Comparison of ENCODE assay signal across 24 cellular contexts in the genomic region with DNA sequence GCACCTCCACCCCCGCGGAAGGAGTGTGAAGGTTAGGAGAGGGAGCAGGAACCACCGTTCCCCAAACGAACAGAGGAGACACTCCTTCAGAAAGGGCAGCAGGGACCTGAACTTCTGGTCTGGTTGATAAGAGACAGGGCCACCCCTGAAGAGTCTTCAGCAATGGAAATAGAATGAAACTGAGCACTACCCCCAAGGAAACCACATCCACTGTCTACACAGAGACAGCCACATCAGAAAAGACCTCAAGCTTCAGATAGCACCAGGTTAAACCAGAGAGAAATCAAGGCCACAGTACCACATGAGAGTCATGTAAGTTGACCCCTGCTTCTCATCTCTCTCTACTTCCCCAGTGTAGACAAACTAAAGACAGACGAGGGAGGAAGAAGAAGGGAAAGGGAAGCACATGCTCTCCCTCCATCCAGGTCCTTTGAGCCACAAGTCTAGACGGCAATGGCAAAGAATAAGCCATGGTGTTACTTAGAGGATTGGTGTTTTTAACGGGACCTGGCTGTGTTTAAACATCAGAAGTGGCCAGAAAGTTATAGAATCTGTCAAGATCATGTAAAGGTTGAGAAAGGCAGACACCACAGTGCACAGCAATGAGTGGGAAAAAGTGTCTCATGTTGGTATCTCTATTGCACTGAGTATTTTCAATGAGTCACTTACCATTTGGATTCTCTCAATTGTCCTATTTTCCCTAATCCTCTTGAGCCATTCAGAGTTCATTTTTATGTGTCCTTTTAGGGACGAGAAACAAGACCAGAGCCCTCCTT. TPM values are rescaled to one million over a fixed set of nuclear protein-coding genes. Genes with fewer than 3 reads are reported as not detected.
DNase-seq lines count a peak whose midpoint lies in the region; ATAC-seq and TF ChIP-seq lines count a peak whose summit lies in the region.
"Had no signal": no experiment of that assay in that cellular context is flagged by ENCODE, and none has a peak within 500 bp of the region (broad histone marks: within the 10 kb centered on the region; RNA-seq: fewer than 3 reads in every experiment).

No MANE protein-coding gene starts in this region.

- no peak overlapping the region for H3K27ac Mint-ChIP-seq in CD8-positive, alpha-beta T cell
- peak overlapping the region; percentile 56 for H3K27ac Mint-ChIP-seq in activated T-helper 17 cell treated with anti-CD3 and anti-CD28 coated beads, Interleukin-2, amount 50 U/mL, for 72 hours
- peak overlapping the region; percentile 72 for H3K27ac Mint-ChIP-seq in neural progenitor cell
- H3K27ac Mint-ChIP-seq: activated naive CD8-positive, alpha-beta T cell; progenitor cell of endocrine pancreas had no signal

- ATAC-seq in CD8-positive, alpha-beta T cell: peak; percentile 36
- peak; percentile 86 for ATAC-seq in activated T-helper 17 cell treated with anti-CD3 and anti-CD28 coated beads, Interleukin-2, amount 50 U/mL, for 72 hours (replicated peaks)
- ATAC-seq: HCT116, HepG2, lower lobe of right lung, sciatic nerve, SK-N-SH treated with all-trans-retinoic acid at 6 μM for 48 hours had no signal

- H3K9me3 Mint-ChIP-seq in CD8-positive, alpha-beta T cell: no peaks in the 10 kb centered on the region
- no peaks in the 10 kb centered on the region for H3K9me3 Mint-ChIP-seq in activated T-helper 17 cell treated with anti-CD3 and anti-CD28 coated beads, Interleukin-2, amount 50 U/mL, for 72 hours
- peaks cover 2% of the 10 kb centered on the region for H3K9me3 Mint-ChIP-seq in neural progenitor cell

- CTCF ChIA-PET in CD8-positive, alpha-beta T cell (lab: Charles Lee): no interaction called here

- peaks cover 16% of the 10 kb centered on the region for H3K4me1 Mint-ChIP-seq in CD8-positive, alpha-beta T cell (ENCODE audit: low read depth)
- H3K4me1 Mint-ChIP-seq in activated T-helper 17 cell treated with anti-CD3 and anti-CD28 coated beads, Interleukin-2, amount 50 U/mL, for 72 hours: peaks cover 11% of the 10 kb centered on the region
- H3K4me1 Mint-ChIP-seq in neural progenitor cell: peaks cover 10% of the 10 kb centered on the region

- no peaks in the 10 kb centered on the region for H3K9me3 ChIP-seq in CD8-positive, alpha-beta T cell (ENCODE audit: low read length)
- H3K9me3 ChIP-seq in Loucy (ENCODE audit: insufficient read depth, low read depth, low read length) (no peaks in the 10 kb centered on the region), neural progenitor cell (ENCODE audit: low read depth) (no peaks in the 10 kb centered on the region)
- H3K9me3 ChIP-seq: lower lobe of right lung, suprapubic skin had no signal

- H3K27ac ChIP-seq in CD8-positive, alpha-beta T cell (ENCODE audit: low read depth, low read length): no peak overlapping the region
- no peak overlapping the region for H3K27ac ChIP-seq in neural progenitor cell
- H3K27ac ChIP-seq: lower lobe of right lung, suprapubic skin had no signal

- H3K4me1 ChIP-seq in CD8-positive, alpha-beta T cell (ENCODE audit: insufficient read depth, low read length): peaks cover 9% of the 10 kb centered on the region
- H3K4me1 ChIP-seq in Loucy (ENCODE audit: insufficient read depth, low read length, poor library complexity, severe bottlenecking): peaks cover 28% of the 10 kb centered on the region
- H3K4me1 ChIP-seq in neural progenitor cell: peaks cover 6% of the 10 kb centered on the region
- H3K4me1 ChIP-seq: suprapubic skin had no signal

- no peaks in the 10 kb centered on the region for H3F3A ChIP-seq in Loucy (ENCODE audit: low read depth)
- H3F3A ChIP-seq in neural progenitor cell (ENCODE audit: low read depth): no peaks in the 10 kb centered on the region

- H3K36me3 ChIP-seq in CD8-positive, alpha-beta T cell (ENCODE audit: insufficient read depth, low read length): no peaks in the 10 kb centered on the region
- H3K36me3 ChIP-seq in Loucy (ENCODE audit: insufficient read depth, low read length): no peaks in the 10 kb centered on the region
- no peaks in the 10 kb centered on the region for H3K36me3 ChIP-seq in neural progenitor cell
- H3K36me3 ChIP-seq: lower lobe of right lung, suprapubic skin had no signal

- POLR2A ChIA-PET in CD8-positive, alpha-beta T cell (lab: Charles Lee): no interaction called here

- H3K9ac ChIP-seq in Loucy (ENCODE audit: low read depth, low read length, poor library complexity, severe bottlenecking) (no peak overlapping the region), neural progenitor cell (no peak overlapping the region)

- H3K36me3 Mint-ChIP-seq in CD8-positive, alpha-beta T cell: no peaks in the 10 kb centered on the region
- no peaks in the 10 kb centered on the region for H3K36me3 Mint-ChIP-seq in activated T-helper 17 cell treated with anti-CD3 and anti-CD28 coated beads, Interleukin-2, amount 50 U/mL, for 72 hours (ENCODE audit: low read depth)
- no peaks in the 10 kb centered on the region for H3K36me3 Mint-ChIP-seq in neural progenitor cell
- H3K36me3 Mint-ChIP-seq: activated naive CD8-positive, alpha-beta T cell had no signal

- TF ChIP-seq CTCF in CD8-positive, alpha-beta T cell (IDR thresholded peaks at IDR 0.05): no peak
- TF ChIP-seq CTCF in Loucy (conservative IDR thresholded peaks at IDR 0.05; ENCODE audit: low read length): no peak
- TF ChIP-seq CTCF in neural progenitor cell (IDR thresholded peaks at IDR 0.05): no peak

- H3K4me3 Mint-ChIP-seq in CD8-positive, alpha-beta T cell: no peak overlapping the region
- peak overlapping the region; percentile 14 for H3K4me3 Mint-ChIP-seq in activated T-helper 17 cell treated with anti-CD3 and anti-CD28 coated beads, Interleukin-2, amount 50 U/mL, for 72 hours
- no peak overlapping the region for H3K4me3 Mint-ChIP-seq in neural progenitor cell
- H3K4me3 Mint-ChIP-seq: activated naive CD8-positive, alpha-beta T cell; neural crest cell had no signal

- H2AFZ ChIP-seq in Loucy (ENCODE audit: low read length) (no peak overlapping the region), neural progenitor cell (replicated peaks) (no peak overlapping the region)

- no peak for DNase-seq in CD8-positive, alpha-beta T cell
- no peak for DNase-seq in neural progenitor cell (ENCODE audit: low spot score)
- no peak for DNase-seq in cortex of kidney (lab: John Stamatoyannopoulos, UW)
- no peak for DNase-seq in cerebellar cortex (ENCODE audit: low spot score)
- no peak for DNase-seq in A172 (ENCODE audit: low spot score)
- DNase-seq: activated CD4-positive, CD25-positive, alpha-beta regulatory T cell; C1 segment of cervical spinal cord; glutamatergic neuron; kidney glomerular epithelial cell; lower lobe of right lung; NCI-H1092; NCI-H1930; NCI-H2227 treated with DMSO at 0.1 percent for 48 hours; NCI-H748 treated with DMSO at 0.1 percent for 48 hours had no signal

- H3K9me2 ChIP-seq in Loucy (replicated peaks; ENCODE audit: low read depth, low read length): no peaks in the 10 kb centered on the region

- intact Hi-C loops in CD8-positive, alpha-beta T cell (cut with DNase I, micrococcal nuclease): no loop called here

- H3K79me2 ChIP-seq in Loucy (ENCODE audit: insufficient read depth, low read length) (no peaks in the 10 kb centered on the region), neural progenitor cell (ENCODE audit: low read depth) (no peaks in the 10 kb centered on the region)

- H3K4me2 ChIP-seq in Loucy (ENCODE audit: low read depth, low read length, poor library complexity, severe bottlenecking) (peak overlapping the region; percentile 40), neural progenitor cell (no peak overlapping the region)

- peaks cover 25% of the 10 kb centered on the region for H3K27me3 Mint-ChIP-seq in CD8-positive, alpha-beta T cell (ENCODE audit: low read depth)
- no peaks in the 10 kb centered on the region for H3K27me3 Mint-ChIP-seq in activated T-helper 17 cell treated with anti-CD3 and anti-CD28 coated beads, Interleukin-2, amount 50 U/mL, for 72 hours
- peaks cover 4% of the 10 kb centered on the region for H3K27me3 Mint-ChIP-seq in neural progenitor cell (ENCODE audit: insufficient read depth, low read depth)

- no peak overlapping the region for H3K4me3 ChIP-seq in CD8-positive, alpha-beta T cell (ENCODE audit: low read depth, low read length)
- H3K4me3 ChIP-seq in Loucy (ENCODE audit: low read length, poor library complexity, severe bottlenecking) (no peak overlapping the region), neural progenitor cell (no peak overlapping the region)
- H3K4me3 ChIP-seq: lower lobe of right lung, suprapubic skin had no signal

- H4K20me1 ChIP-seq in Loucy (ENCODE audit: insufficient read depth, low read length, poor library complexity, severe bottlenecking) (no peaks in the 10 kb centered on the region), neural progenitor cell (ENCODE audit: low read depth) (no peaks in the 10 kb centered on the region)

- peaks cover 6% of the 10 kb centered on the region for H3K27me3 ChIP-seq in CD8-positive, alpha-beta T cell (ENCODE audit: insufficient read depth, low read length)
- H3K27me3 ChIP-seq in Loucy (ENCODE audit: insufficient read depth, low read length, poor library complexity, severe bottlenecking) (no peaks in the 10 kb centered on the region), neural progenitor cell (no peaks in the 10 kb centered on the region)

RNA-seq across cellular contexts. Expression of a gene that starts 31.4 kb away (rescaled TPM):
- 100 to 1,000 TPM; 206 to 225 TPM for total RNA-seq in CD8-positive, alpha-beta T cell
- 100 to 1,000 TPM; 109 to 150 TPM for total RNA-seq in activated T-helper 17 cell treated with anti-CD3 and anti-CD28 coated beads, Interleukin-2, amount 50 U/mL, for 72 hours
- total RNA-seq in neural progenitor cell (ENCODE audit: low replicate concordance): 566 and 688 TPM in 2 replicates
- total RNA-seq in A172 (2014; rRNA removed; shearing (Covaris generic)): 346 and 441 TPM in 2 replicates
